In the genomic region with DNA sequence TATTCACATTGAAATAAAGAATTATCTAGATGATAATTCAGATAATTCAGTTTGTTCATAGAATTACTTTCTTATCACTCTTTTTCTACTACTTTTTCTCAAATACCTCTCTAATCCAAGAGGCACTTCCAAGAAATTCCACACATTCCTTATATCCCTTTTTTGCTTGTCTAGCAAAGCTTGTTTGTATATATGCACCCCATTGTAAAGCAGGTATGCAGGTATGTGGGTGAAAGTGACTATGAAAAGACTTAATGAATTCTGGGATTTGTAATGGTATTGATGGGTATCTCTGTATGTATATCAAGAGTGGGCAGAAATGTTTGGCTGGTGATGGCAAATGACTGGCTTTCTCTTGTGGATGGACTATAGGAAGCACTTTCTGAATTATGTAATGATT, we compare ENCODE assay signal across 27 cellular contexts.
"Had no signal": no experiment of that assay in that cellular context is flagged by ENCODE, and none has a peak within 500 bp of the region (broad histone marks: within the 10 kb centered on the region; RNA-seq: fewer than 3 reads in every experiment).

No MANE protein-coding gene starts in this region.

- H3K9me3 ChIP-seq: adrenal gland, breast epithelium had no signal

- H3K27me3 ChIP-seq: adrenal gland, breast epithelium had no signal

- H3K4me1 Mint-ChIP-seq: activated naive CD8-positive, alpha-beta T cell treated with anti-CD3 and anti-CD28 coated beads, Interleukin-2, amount 10 ng/mL, durations not matched to agents 7 days and 5 days had no signal

- H3K27me3 Mint-ChIP-seq: activated CD8-positive, alpha-beta T cell treated with anti-CD3 and anti-CD28 coated beads for 36 hours; activated naive CD8-positive, alpha-beta T cell treated with anti-CD3 and anti-CD28 coated beads, Interleukin-2, amount 10 ng/mL, durations not matched to agents 7 days and 5 days had no signal

- DNase-seq: activated CD4-positive, alpha-beta T cell treated with anti-CD3 and anti-CD28 coated beads for 4 hours; activated CD8-positive, alpha-beta memory T cell treated with anti-CD3 and anti-CD28 coated beads, Interleukin-2, amount 50 U/mL, for 4 hours; activated CD8-positive, alpha-beta T cell treated with anti-CD3 and anti-CD28 coated beads for 36 hours; activated naive CD4-positive, alpha-beta T cell treated with anti-CD3 and anti-CD28 coated beads, Interleukin-2, amount 50 U/mL, for 16 hours; activated naive CD8-positive, alpha-beta T cell treated with anti-CD3 and anti-CD28 coated beads, Interleukin-2, amount 10 ng/mL, durations not matched to agents 7 days and 5 days; activated T-cell treated with anti-CD3 and anti-CD28 coated beads, Interleukin-2, amount 50 U/mL, for 72 hours; adrenal gland; anterior cingulate cortex; Karpas-422; MM.1S; NCI-H1105 treated with DMSO at 0.1 percent for 48 hours; NCI-H1436 treated with DMSO at 0.1 percent for 48 hours; NCI-H187; NCI-H2081; NCI-H2227 treated with DMSO at 0.1 percent for 48 hours; NCI-H526; NCI-H774; OCI-M1; RPMI8226; T-helper 1 cell; WERI-Rb-1 had no signal

- ATAC-seq: activated CD4-positive, CD25-positive, alpha-beta regulatory T cell treated with anti-CD3 and anti-CD28 coated beads, Interleukin-2, amount 50 U/mL, for 24 hours; activated CD8-positive, alpha-beta T cell treated with anti-CD3 and anti-CD28 coated beads for 36 hours; activated T-cell treated with anti-CD3 and anti-CD28 coated beads, Interleukin-2, amount 50 U/mL, for 72 hours; K562; Panc1; Right ventricle myocardium inferior had no signal

- H3K27ac ChIP-seq: adrenal gland, breast epithelium, SK-N-MC, WERI-Rb-1 had no signal

- H3K4me1 ChIP-seq: adrenal gland, breast epithelium had no signal

- H3K9me3 Mint-ChIP-seq: activated CD8-positive, alpha-beta T cell treated with anti-CD3 and anti-CD28 coated beads for 36 hours; activated naive CD8-positive, alpha-beta T cell treated with anti-CD3 and anti-CD28 coated beads, Interleukin-2, amount 10 ng/mL, durations not matched to agents 7 days and 5 days; activated T-cell treated with anti-CD3 and anti-CD28 coated beads, Interleukin-2, amount 50 U/mL, for 72 hours had no signal

- H3K27ac Mint-ChIP-seq: activated CD8-positive, alpha-beta T cell treated with anti-CD3 and anti-CD28 coated beads for 36 hours; activated naive CD8-positive, alpha-beta T cell treated with anti-CD3 and anti-CD28 coated beads, Interleukin-2, amount 10 ng/mL, durations not matched to agents 7 days and 5 days; activated T-cell treated with anti-CD3 and anti-CD28 coated beads, Interleukin-2, amount 50 U/mL, for 72 hours had no signal

- H3K4me3 Mint-ChIP-seq: activated CD8-positive, alpha-beta T cell treated with anti-CD3 and anti-CD28 coated beads for 36 hours; activated naive CD8-positive, alpha-beta T cell treated with anti-CD3 and anti-CD28 coated beads, Interleukin-2, amount 10 ng/mL, durations not matched to agents 7 days and 5 days; activated T-cell treated with anti-CD3 and anti-CD28 coated beads, Interleukin-2, amount 50 U/mL, for 72 hours had no signal
